In genomic region chr2:201239167-201239935, GRCh38 we compare ENCODE assay signal across 7 cellular contexts. TPM values are rescaled to one million over a fixed set of nuclear protein-coding genes. Genes with fewer than 3 reads are reported as not detected.
DNase-seq lines count a peak whose midpoint lies in the region; ATAC-seq and TF ChIP-seq lines count a peak whose summit lies in the region.
"Not testable (repeated sequence)": the region's sequence is repeated elsewhere in the genome, so short reads cannot be mapped to it uniquely, and the experiment has no call there.

No MANE protein-coding gene starts in this region.

- intact Hi-C loops in left ventricle myocardium inferior (cut with micrococcal nuclease) = not testable (repeated sequence)

- not testable (repeated sequence) for H3K27me3 Mint-ChIP-seq in CD8-positive, alpha-beta memory T cell; activated CD8-positive, alpha-beta memory T cell treated with anti-CD3 and anti-CD28 coated beads, Interleukin-2, amount 10 ng/mL, durations not matched to agents 7 days and 5 days; naive B cell

- H3K9me3 ChIP-seq in CD8-positive, alpha-beta memory T cell (ENCODE audit: low read length) = not testable (repeated sequence)
- H3K9me3 ChIP-seq in left ventricle myocardium inferior (replicated peaks) = peaks cover 10% of the 10 kb centered on the region

- not testable (repeated sequence) for TF ChIP-seq CTCF in coronary artery (IDR thresholded peaks at IDR 0.05); left ventricle myocardium inferior (IDR thresholded peaks at IDR 0.05; ENCODE audit: borderline replicate concordance)

- DNase-seq in CD8-positive, alpha-beta memory T cell; activated CD8-positive, alpha-beta memory T cell treated with anti-CD3 and anti-CD28 coated beads, Interleukin-2, amount 10 ng/mL, durations not matched to agents 7 days and 5 days; naive B cell: not testable (repeated sequence)
- DNase-seq in OCI-M1 (lab: John Stamatoyannopoulos, UW) (peak; percentile 24), coronary artery (ENCODE audit: low spot score) (peak; percentile 84), left ventricle myocardium inferior (peak; percentile 76)
- DNase-seq in stimulated activated CD4-positive, alpha-beta T cell treated with anti-CD3 and anti-CD28 coated beads, Interleukin-15, amount 100 ng/mL, for 24 hours = peak; percentile 46

- not testable (repeated sequence) for ATAC-seq in activated CD8-positive, alpha-beta memory T cell treated with anti-CD3 and anti-CD28 coated beads, Interleukin-2, amount 10 ng/mL, durations not matched to agents 7 days and 5 days; naive B cell (ENCODE audit: low read depth in 2 of 2)

- not testable (repeated sequence) for H3K27me3 ChIP-seq in CD8-positive, alpha-beta memory T cell (ENCODE audit: insufficient read depth, low read length, poor library complexity, severe bottlenecking); left ventricle myocardium inferior (ENCODE audit: low read depth)

- POLR2A ChIA-PET in CD8-positive, alpha-beta memory T cell (lab: Charles Lee) = not testable (repeated sequence)

- H3K4me1 Mint-ChIP-seq in CD8-positive, alpha-beta memory T cell = peaks cover 54 to 82% (median 78%) of the 10 kb centered on the region in 3 donors
- peaks cover 35% of the 10 kb centered on the region for H3K4me1 Mint-ChIP-seq in activated CD8-positive, alpha-beta memory T cell treated with anti-CD3 and anti-CD28 coated beads, Interleukin-2, amount 10 ng/mL, durations not matched to agents 7 days and 5 days
- H3K4me1 Mint-ChIP-seq in naive B cell = peaks cover 49 to 78% (median 63%) of the 10 kb centered on the region in 3 donors

- peaks cover 33 to 51% (median 34%) of the 10 kb centered on the region in 3 donors for H3K36me3 Mint-ChIP-seq in CD8-positive, alpha-beta memory T cell
- peaks cover 68% of the 10 kb centered on the region for H3K36me3 Mint-ChIP-seq in activated CD8-positive, alpha-beta memory T cell treated with anti-CD3 and anti-CD28 coated beads, Interleukin-2, amount 10 ng/mL, durations not matched to agents 7 days and 5 days
- H3K36me3 Mint-ChIP-seq in naive B cell = peaks cover 0 to 27% of the 10 kb centered on the region in 2 donors

- not testable (repeated sequence) for H3K36me3 ChIP-seq in CD8-positive, alpha-beta memory T cell (ENCODE audit: insufficient read depth, low read length); left ventricle myocardium inferior

- peaks cover 34% of the 10 kb centered on the region for H3K4me1 ChIP-seq in CD8-positive, alpha-beta memory T cell (ENCODE audit: insufficient read depth, low read length)
- H3K4me1 ChIP-seq in left ventricle myocardium inferior = peaks cover 15% of the 10 kb centered on the region

- H3K4me3 Mint-ChIP-seq in CD8-positive, alpha-beta memory T cell = peak overlapping the region in 3 of 7 donors; percentile 27 to 55 (median 48)
- H3K4me3 Mint-ChIP-seq in activated CD8-positive, alpha-beta memory T cell treated with anti-CD3 and anti-CD28 coated beads, Interleukin-2, amount 10 ng/mL, durations not matched to agents 7 days and 5 days = not testable (repeated sequence)
- peak overlapping the region in 6 of 8 donors; percentile 18 to 59 (median 41) for H3K4me3 Mint-ChIP-seq in naive B cell

- not testable (repeated sequence) for H3K27ac ChIP-seq in CD8-positive, alpha-beta memory T cell (ENCODE audit: low read depth, low read length)
- H3K27ac ChIP-seq in coronary artery = peak overlapping the region in 1 of 2 donors; percentile 57
- H3K27ac ChIP-seq in left ventricle myocardium inferior (replicated peaks) = peak overlapping the region; percentile 69

- H3K27ac Mint-ChIP-seq in CD8-positive, alpha-beta memory T cell = peak overlapping the region; percentile 19 to 94 (median 75)
- peak overlapping the region; percentile 4 for H3K27ac Mint-ChIP-seq in activated CD8-positive, alpha-beta memory T cell treated with anti-CD3 and anti-CD28 coated beads, Interleukin-2, amount 10 ng/mL, durations not matched to agents 7 days and 5 days
- H3K27ac Mint-ChIP-seq in naive B cell = peak overlapping the region; percentile 21 to 97 (median 82)

- CTCF ChIA-PET in CD8-positive, alpha-beta memory T cell (lab: Charles Lee) = not testable (repeated sequence)
- CTCF ChIA-PET in activated CD8-positive, alpha-beta memory T cell treated with anti-CD3 and anti-CD28 coated beads, Interleukin-2, amount 10 ng/mL, durations not matched to agents 7 days and 5 days (lab: Charles Lee) = interaction anchor here (0.7 to 1.0 kb wide), 2 partner anchors 21 to 35 kb away, joined by 3 to 6 read pairs; partner anchors contain the start of gene CASP8

- not testable (repeated sequence) for H3K4me3 ChIP-seq in CD8-positive, alpha-beta memory T cell (ENCODE audit: low read length); coronary artery
- H3K4me3 ChIP-seq in left ventricle myocardium inferior = peak overlapping the region; percentile 22

- not testable (repeated sequence) for H3K9me3 Mint-ChIP-seq in CD8-positive, alpha-beta memory T cell; activated CD8-positive, alpha-beta memory T cell treated with anti-CD3 and anti-CD28 coated beads, Interleukin-2, amount 10 ng/mL, durations not matched to agents 7 days and 5 days (ENCODE audit: low read depth); naive B cell

RNA-seq across cellular contexts. Expression of gene CASP8, which starts 21.0 kb away (rescaled TPM):
- 10 to 100 TPM; 48.1 to 55.5 TPM for total RNA-seq in CD8-positive, alpha-beta memory T cell
- polyA plus RNA-seq in CD8-positive, alpha-beta memory T cell = 108 TPM
- 10 to 100 TPM; 77.3 to 90.0 TPM for total RNA-seq in activated CD8-positive, alpha-beta memory T cell treated with anti-CD3 and anti-CD28 coated beads, Interleukin-2, amount 10 ng/mL, durations not matched to agents 7 days and 5 days
- 3.7 TPM for total RNA-seq in left ventricle myocardium inferior
- 10 to 100 TPM; 16.7 to 49.6 (median 31.2) TPM for polyA plus RNA-seq in naive B cell (ENCODE audit: low read depth in 6 of 6)

RNA-seq across cellular contexts. Expression of gene CASP10, which starts 56.4 kb away (rescaled TPM):
- 1 to 10 TPM; 6.7 to 7.3 TPM for total RNA-seq in CD8-positive, alpha-beta memory T cell
- polyA plus RNA-seq in CD8-positive, alpha-beta memory T cell = 8.1 TPM
- total RNA-seq in activated CD8-positive, alpha-beta memory T cell treated with anti-CD3 and anti-CD28 coated beads, Interleukin-2, amount 10 ng/mL, durations not matched to agents 7 days and 5 days = 10 to 100 TPM; 26.6 to 37.4 TPM
- total RNA-seq in left ventricle myocardium inferior = 5.4 TPM
- 1 to 10 TPM; 2.7 to 8.1 (median 4.7) TPM for polyA plus RNA-seq in naive B cell (ENCODE audit: low read depth in 6 of 6)

Comparison
In these comparisons a context has a peak if more than half of its experiments do, and no peak if none do; other contexts are left out.
1. H3K27ac Mint-ChIP-seq: peak in every context shown above with its lines; median percentile 82 in naive B cell; 75 in CD8-positive, alpha-beta memory T cell; 4 in activated CD8-positive, alpha-beta memory T cell treated with anti-CD3 and anti-CD28 coated beads, Interleukin-2, amount 10 ng/mL, durations not matched to agents 7 days and 5 days.
2. RNA of gene CASP8, which starts 21.0 kb away (total RNA-seq): 77.3 to 90.0 TPM in activated CD8-positive, alpha-beta memory T cell treated with anti-CD3 and anti-CD28 coated beads, Interleukin-2, amount 10 ng/mL, durations not matched to agents 7 days and 5 days and 48.1 to 55.5 TPM in CD8-positive, alpha-beta memory T cell; 3.7 TPM in left ventricle myocardium inferior (single experiment); every median in the first group is over 10 times any median in the second.